14 cellular contexts compared by ENCODE assay signal in genomic region chr11:102611291-102611690, GRCh38. TPM values are rescaled to one million over a fixed set of nuclear protein-coding genes. Genes with fewer than 3 reads are reported as not detected.
DNase-seq lines count a peak whose midpoint lies in the region; ATAC-seq and TF ChIP-seq lines count a peak whose summit lies in the region.
"Had no signal": no experiment of that assay in that cellular context is flagged by ENCODE, and none has a peak within 500 bp of the region (broad histone marks: within the 10 kb centered on the region; RNA-seq: fewer than 3 reads in every experiment).

No MANE protein-coding gene starts in this region.

- H3K36me3 ChIP-seq in Loucy (ENCODE audit: insufficient read depth, low read length): no peaks in the 10 kb centered on the region
- H3K36me3 ChIP-seq: BLaER1 had no signal

- no peak overlapping the region for H3K27ac ChIP-seq in substantia nigra (ENCODE audit: low read depth, low read length, poor library complexity, severe bottlenecking)
- H3K27ac ChIP-seq: BLaER1, KMS-11 had no signal

- H3K27me3 Mint-ChIP-seq in endothelial cell (ENCODE audit: unreplicated experiment): no peaks in the 10 kb centered on the region

- no peak overlapping the region for H3K4me3 Mint-ChIP-seq in endothelial cell (ENCODE audit: unreplicated experiment)

- no peaks in the 10 kb centered on the region for H3K9me3 ChIP-seq in Loucy (ENCODE audit: insufficient read depth, low read depth, low read length)
- H3K9me3 ChIP-seq: BLaER1 had no signal

- no peaks in the 10 kb centered on the region for H3K9me3 Mint-ChIP-seq in endothelial cell (ENCODE audit: unreplicated experiment)

- peak overlapping the region; percentile 20 for H2AFZ ChIP-seq in Loucy (ENCODE audit: low read length)

- DNase-seq in GM12865 (ENCODE audit: low read depth) (peak; percentile 54), substantia nigra (lab: John Stamatoyannopoulos, UW) (no peak), amygdala (lab: John Stamatoyannopoulos, UW) (no peak), endothelial cell (ENCODE audit: low spot score) (no peak)
- DNase-seq in activated CD8-positive, alpha-beta memory T cell treated with anti-CD3 and anti-CD28 coated beads for 24 hours: no peak
- DNase-seq: islet precursor cell, NCI-H2227 treated with DMSO at 0.1 percent for 48 hours, Right ventricle myocardium superior, small intestine had no signal

- ATAC-seq in GM19035 (IDR thresholded peaks at IDR 0.05; ENCODE audit: unreplicated experiment): peak; percentile 52
- ATAC-seq in HG02678 (IDR thresholded peaks at IDR 0.05; ENCODE audit: unreplicated experiment): peak; percentile 45

- no peaks in the 10 kb centered on the region for H3F3A ChIP-seq in Loucy (ENCODE audit: low read depth)

- TF ChIP-seq CTCF in GM12865 (IDR thresholded peaks at IDR 0.05; ENCODE audit: insufficient read depth, low read depth, low read length, missing control alignments) (no peak), Loucy (conservative IDR thresholded peaks at IDR 0.05; ENCODE audit: low read length) (peak; percentile 33; the same call in 1 of the 2 replicates), endothelial cell (IDR thresholded peaks at IDR 0.05; ENCODE audit: unreplicated experiment) (no peak)

- H4K20me1 ChIP-seq in Loucy (ENCODE audit: insufficient read depth, low read length, poor library complexity, severe bottlenecking): no peaks in the 10 kb centered on the region
- H4K20me1 ChIP-seq: BLaER1 had no signal

- no peaks in the 10 kb centered on the region for H3K27me3 ChIP-seq in Loucy (ENCODE audit: insufficient read depth, low read length, poor library complexity, severe bottlenecking)
- H3K27me3 ChIP-seq: BLaER1 had no signal

- no peaks in the 10 kb centered on the region for H3K4me1 Mint-ChIP-seq in endothelial cell (ENCODE audit: unreplicated experiment)

- H3K4me1 ChIP-seq in Loucy (ENCODE audit: insufficient read depth, low read length, poor library complexity, severe bottlenecking): peaks cover 25% of the 10 kb centered on the region

- no peaks in the 10 kb centered on the region for H3K36me3 Mint-ChIP-seq in endothelial cell (ENCODE audit: low read depth, unreplicated experiment)

- no peaks in the 10 kb centered on the region for H3K79me2 ChIP-seq in Loucy (ENCODE audit: insufficient read depth, low read length)

- no peak overlapping the region for H3K9ac ChIP-seq in Loucy (ENCODE audit: low read depth, low read length, poor library complexity, severe bottlenecking)
- H3K9ac ChIP-seq: BLaER1, KMS-11 had no signal

- no peak overlapping the region for H3K27ac Mint-ChIP-seq in endothelial cell (ENCODE audit: unreplicated experiment)

- no peaks in the 10 kb centered on the region for H3K9me2 ChIP-seq in Loucy (replicated peaks; ENCODE audit: low read depth, low read length)

- H3K4me2 ChIP-seq in Loucy (ENCODE audit: low read depth, low read length, poor library complexity, severe bottlenecking): no peak overlapping the region
- H3K4me2 ChIP-seq: BLaER1, KMS-11 had no signal

- H3K4me3 ChIP-seq in GM12865 (ENCODE audit: low read depth, low read length) (no peak overlapping the region), Loucy (ENCODE audit: low read length, poor library complexity, severe bottlenecking) (no peak overlapping the region)
- H3K4me3 ChIP-seq: BLaER1 had no signal

RNA-seq across cellular contexts. Expression of gene MMP20, which starts 13.8 kb away (rescaled TPM):
- total RNA-seq in endothelial cell (ENCODE audit: unreplicated experiment): not detected
- total RNA-seq: Right ventricle myocardium superior had no signal
